Comparison of ENCODE assay signal across 18 cellular contexts in genomic region chr7:34160261-34160752, GRCh38.
DNase-seq lines count a peak whose midpoint lies in the region; ATAC-seq and TF ChIP-seq lines count a peak whose summit lies in the region.
"Had no signal": no experiment of that assay in that cellular context is flagged by ENCODE, and none has a peak within 500 bp of the region (broad histone marks: within the 10 kb centered on the region; RNA-seq: fewer than 3 reads in every experiment).

No MANE protein-coding gene starts in this region.

- TF ChIP-seq RAD21 in SK-N-SH (IDR thresholded peaks at IDR 0.05; ENCODE audit: low read length) = no peak

- H3K27me3 ChIP-seq in GM23248 (replicated peaks; ENCODE audit: insufficient read depth) (no peaks in the 10 kb centered on the region), SK-N-SH (ENCODE audit: insufficient read depth) (no peaks in the 10 kb centered on the region), smooth muscle cell (ENCODE audit: low read depth) (no peaks in the 10 kb centered on the region)

- DNase-seq in GM23248 (peak; percentile 97), SK-N-SH (no peak), fibroblast of pulmonary artery (ENCODE audit: low read depth) (peak; percentile 56), smooth muscle cell (lab: John Stamatoyannopoulos, UW; ENCODE audit: unreplicated experiment) (no peak), NCI-H187 treated with DMSO at 0.1 percent for 48 hours (lab: John Stamatoyannopoulos, UW) (no peak)
- no peak for DNase-seq in stimulated activated CD4-positive, alpha-beta T cell treated with anti-CD3 and anti-CD28 coated beads, Interleukin-4, amount 100 ng/mL, for 1 hour
- DNase-seq: activated CD8-positive, alpha-beta memory T cell treated with anti-CD3 and anti-CD28 coated beads, Interleukin-2, amount 50 U/mL, for 48 hours; activated naive CD4-positive, alpha-beta T cell; caudate nucleus; CD8-positive, alpha-beta memory T cell; endodermal cell; mucosa of descending colon; NCI-H82 had no signal

- H4K20me1 ChIP-seq in GM23248 (ENCODE audit: insufficient read depth) = no peaks in the 10 kb centered on the region
- H4K20me1 ChIP-seq in SK-N-SH (ENCODE audit: insufficient read depth) = no peaks in the 10 kb centered on the region
- no peaks in the 10 kb centered on the region for H4K20me1 ChIP-seq in smooth muscle cell (ENCODE audit: low read depth)

- H3K4me3 ChIP-seq in GM23248 (no peak overlapping the region), SK-N-SH (ENCODE audit: low read depth in 2 of 2, low read length in 1 of 2) (no peak overlapping the region), fibroblast of pulmonary artery (replicated peaks; ENCODE audit: low read depth, low read length) (no peak overlapping the region), smooth muscle cell (no peak overlapping the region)
- H3K4me3 ChIP-seq: mucosa of descending colon had no signal

- H3K4me1 ChIP-seq in GM23248 (ENCODE audit: insufficient read depth) (peaks cover 46% of the 10 kb centered on the region), SK-N-SH (ENCODE audit: control insufficient read depth in 1 of 2, insufficient read depth in 2 of 2, low read depth in 1 of 2, low read length in 1 of 2) (peaks cover 0 to 47% of the 10 kb centered on the region in 2 experiments; a peak in 2 of 4 replicates), smooth muscle cell (ENCODE audit: low read depth) (peaks cover 11% of the 10 kb centered on the region)

- H3K4me2 ChIP-seq in GM23248 (ENCODE audit: unreplicated experiment) (no peak overlapping the region), SK-N-SH (no peak overlapping the region; the same call in 1 of the 2 replicates), smooth muscle cell (no peak overlapping the region)

- POLR2A ChIA-PET in SK-N-SH (lab: Yijun Ruan, JAX) = no interaction called here

- in situ Hi-C loops in GM23248 (cut with MboI) = no loop called here

- H2AFZ ChIP-seq in GM23248 = no peak overlapping the region
- no peak overlapping the region for H2AFZ ChIP-seq in SK-N-SH (ENCODE audit: low read depth)
- H2AFZ ChIP-seq in smooth muscle cell (ENCODE audit: low read depth) = no peak overlapping the region
- H2AFZ ChIP-seq: parathyroid adenoma had no signal

- peak in 1 of 2 experiments; percentile 47; a peak in 2 of 4 replicates for TF ChIP-seq EP300 in SK-N-SH (IDR thresholded peaks at IDR 0.05; ENCODE audit: borderline replicate concordance in 1 of 2, low read depth in 1 of 2, low read length in 1 of 2)

- H3K9me2 ChIP-seq in GM23248 (ENCODE audit: insufficient read depth) = no peaks in the 10 kb centered on the region
- H3K9me2 ChIP-seq in SK-N-SH = no peaks in the 10 kb centered on the region

- no peaks in the 10 kb centered on the region for H3K79me2 ChIP-seq in GM23248 (ENCODE audit: insufficient read depth)
- no peaks in the 10 kb centered on the region for H3K79me2 ChIP-seq in SK-N-SH (ENCODE audit: insufficient read depth)
- H3K79me2 ChIP-seq in smooth muscle cell (ENCODE audit: low read depth) = no peaks in the 10 kb centered on the region
- H3K79me2 ChIP-seq: parathyroid adenoma had no signal

- 43 to 50% methylated on average over 2 of the region's 2 CpGs for WGBS in GM23248 (ENCODE audit: low coverage in 1 of 2, low lambda C conversion rate in 2 of 2, missing lambda C conversion rate in 2 of 2), 2 experiments
- 14% methylated on average over 1 of the region's 2 CpGs for WGBS in SK-N-SH (ENCODE audit: low lambda C conversion rate)
- 55% methylated on average over 2 of the region's 2 CpGs for WGBS in smooth muscle cell (ENCODE audit: low lambda C conversion rate)

- H3F3A ChIP-seq in GM23248 (ENCODE audit: insufficient read depth) = peaks cover 54% of the 10 kb centered on the region
- peaks cover 30% of the 10 kb centered on the region for H3F3A ChIP-seq in SK-N-SH (replicated peaks; ENCODE audit: insufficient read depth)
- no peaks in the 10 kb centered on the region for H3F3A ChIP-seq in smooth muscle cell (ENCODE audit: low read depth)

- CTCF ChIA-PET in SK-N-SH (lab: Yijun Ruan, JAX) = interaction anchor here (1.0 to 2.5 kb wide), 2 partner anchors 10 to 27 kb away, joined by 3 to 17 read pairs; no protein-coding TSS in a partner anchor

- TF ChIP-seq CTCF in SK-N-SH (IDR thresholded peaks at IDR 0.05) = no peak
- TF ChIP-seq CTCF in fibroblast of pulmonary artery (IDR thresholded peaks at IDR 0.05; ENCODE audit: low read length, missing control alignments) = no peak
- TF ChIP-seq CTCF in smooth muscle cell (IDR thresholded peaks at IDR 0.05; ENCODE audit: borderline replicate concordance, insufficient read depth, poor library complexity, severe bottlenecking) = no peak

- ATAC-seq in GM19467 (IDR thresholded peaks at IDR 0.05; ENCODE audit: unreplicated experiment) (no peak), HG03108 (IDR thresholded peaks at IDR 0.05; ENCODE audit: unreplicated experiment) (no peak)
- ATAC-seq: activated CD4-positive, CD25-positive, alpha-beta regulatory T cell treated with anti-CD3 and anti-CD28 coated beads, Interleukin-2, amount 50 U/mL, for 24 hours; mucosa of descending colon had no signal

- H3K9me3 ChIP-seq in GM23248 (ENCODE audit: low read depth) (no peaks in the 10 kb centered on the region), SK-N-SH (no peaks in the 10 kb centered on the region), smooth muscle cell (replicated peaks; ENCODE audit: low read depth) (no peaks in the 10 kb centered on the region)
- H3K9me3 ChIP-seq: mucosa of descending colon had no signal

- H3K36me3 ChIP-seq in GM23248 (ENCODE audit: low read depth) = no peaks in the 10 kb centered on the region
- no peaks in the 10 kb centered on the region for H3K36me3 ChIP-seq in SK-N-SH (replicated peaks in 1 of 2; ENCODE audit: control insufficient read depth in 1 of 2, insufficient read depth in 2 of 2, low read length in 1 of 2)
- H3K36me3 ChIP-seq in smooth muscle cell (ENCODE audit: low read depth) = no peaks in the 10 kb centered on the region

- H3K9ac ChIP-seq in GM23248 = peak overlapping the region; percentile 41; the same call in 1 of the 2 replicates
- H3K9ac ChIP-seq in SK-N-SH = peak overlapping the region; percentile 30; the same call in 1 of the 2 replicates
- H3K9ac ChIP-seq in smooth muscle cell (ENCODE audit: low read depth) = no peak overlapping the region
- H3K9ac ChIP-seq: parathyroid adenoma had no signal

- H3K27ac ChIP-seq in GM23248 = peak overlapping the region; percentile 82
- H3K27ac ChIP-seq in SK-N-SH (ENCODE audit: low read depth in 2 of 2, low read length in 1 of 2) = peak overlapping the region in 1 of 2 experiments; percentile 69; a peak in 2 of 4 replicates
- peak overlapping the region; percentile 82 for H3K27ac ChIP-seq in smooth muscle cell (ENCODE audit: low read depth)
- H3K27ac ChIP-seq: parathyroid adenoma, RWPE1 had no signal

TF ChIP-seq in SK-N-SH, 30 proteins besides CTCF, POLR2A, EP300 and RAD21:
- TF ChIP-seq PBX3 (IDR thresholded peaks at IDR 0.05) (peak; percentile 85), FOXJ3 (CRISPR knock-in tag; IDR thresholded peaks at IDR 0.05) (no peak), MEF2A (IDR thresholded peaks at IDR 0.05; ENCODE audit: borderline replicate concordance, low read depth) (no peak), TEAD4 (IDR thresholded peaks at IDR 0.05; ENCODE audit: borderline replicate concordance, insufficient read depth) (0 out of 2 replicates have a peak, but pooled peaks have one; percentile 14), TCF12 (IDR thresholded peaks at IDR 0.05) (peak; percentile 87), JUND (IDR thresholded peaks at IDR 0.05) (peak; percentile 65), FOSL2 (IDR thresholded peaks at IDR 0.05; ENCODE audit: borderline replicate concordance, low read depth) (peak; percentile 47; the same call in 1 of the 2 replicates), POLR2AphosphoS5 (IDR thresholded peaks at IDR 0.05; ENCODE audit: low read depth, low read length) (peak; percentile 66; the same call in 1 of the 2 replicates)

Comparison
In these comparisons a context has a peak if more than half of its experiments do, and no peak if none do; other contexts are left out.
1. DNase-seq: peak in GM23248 (single experiment) and fibroblast of pulmonary artery (single experiment); none in SK-N-SH (single experiment), smooth muscle cell (single experiment), stimulated activated CD4-positive, alpha-beta T cell treated with anti-CD3 and anti-CD28 coated beads, Interleukin-4, amount 100 ng/mL, for 1 hour (single experiment) and NCI-H187 treated with DMSO at 0.1 percent for 48 hours (single experiment).